In genomic region chr5:169404223-169404622, GRCh38 we compare ENCODE assay signal across 20 cellular contexts.
DNase-seq lines count a peak whose midpoint lies in the region; TF ChIP-seq lines count a peak whose summit lies in the region.
"Had no signal": no experiment of that assay in that cellular context is flagged by ENCODE, and none has a peak within 500 bp of the region (broad histone marks: within the 10 kb centered on the region; RNA-seq: fewer than 3 reads in every experiment).

No MANE protein-coding gene starts in this region.

- no peaks in the 10 kb centered on the region for H3K9me3 Mint-ChIP-seq in activated T-cell treated with anti-CD3 and anti-CD28 coated beads, Interleukin-2, amount 50 U/mL, for 24 hours
- H3K9me3 Mint-ChIP-seq: CD4-positive, alpha-beta T cell had no signal

- H3K36me3 ChIP-seq in GM23248 (ENCODE audit: low read depth) (no peaks in the 10 kb centered on the region), PC-9 (ENCODE audit: low read depth) (no peaks in the 10 kb centered on the region)
- H3K36me3 ChIP-seq: BLaER1, HAP-1 had no signal

- H3K4me1 Mint-ChIP-seq in activated T-cell treated with anti-CD3 and anti-CD28 coated beads, Interleukin-2, amount 50 U/mL, for 24 hours (ENCODE audit: low read depth), result no peaks in the 10 kb centered on the region
- H3K4me1 Mint-ChIP-seq: B cell had no signal

- H3K27ac ChIP-seq in GM23248 (no peak overlapping the region), PC-9 (no peak overlapping the region)
- H3K27ac ChIP-seq: 22Rv1, BLaER1, C4-2B had no signal

- H3K79me2 ChIP-seq in GM23248 (ENCODE audit: insufficient read depth) (no peaks in the 10 kb centered on the region), PC-9 (ENCODE audit: low read depth) (no peaks in the 10 kb centered on the region)

- CTCF ChIA-PET in PC-9 (lab: Charles Lee), result no interaction called here

- no peaks in the 10 kb centered on the region for H3K36me3 Mint-ChIP-seq in activated T-cell treated with anti-CD3 and anti-CD28 coated beads, Interleukin-2, amount 50 U/mL, for 24 hours (ENCODE audit: low read depth)

- no peaks in the 10 kb centered on the region for H3K9me2 ChIP-seq in GM23248 (ENCODE audit: insufficient read depth)
- H3K9me2 ChIP-seq in PC-9 (ENCODE audit: insufficient read depth), result no peaks in the 10 kb centered on the region

- POLR2A ChIA-PET in PC-9 (lab: Charles Lee; ENCODE audit: unreplicated experiment), result no interaction called here

- H3K4me2 ChIP-seq in GM23248 (ENCODE audit: unreplicated experiment), result no peak overlapping the region
- no peak overlapping the region for H3K4me2 ChIP-seq in PC-9
- H3K4me2 ChIP-seq: BLaER1 had no signal

- H3K27me3 Mint-ChIP-seq in activated T-cell treated with anti-CD3 and anti-CD28 coated beads, Interleukin-2, amount 50 U/mL, for 24 hours, result peaks cover 8% of the 10 kb centered on the region

- BruUV-seq in PC-9 (replicated peaks; lab: Mats Ljungman, UMichigan), result no TSS peak

- H2AFZ ChIP-seq in GM23248 (peak overlapping the region; percentile 45), PC-9 (no peak overlapping the region)

- H4K20me1 ChIP-seq in GM23248 (ENCODE audit: insufficient read depth) (no peaks in the 10 kb centered on the region), PC-9 (ENCODE audit: insufficient read depth) (no peaks in the 10 kb centered on the region)
- H4K20me1 ChIP-seq: BLaER1 had no signal

- H3K4me3 ChIP-seq in GM23248 (no peak overlapping the region), fibroblast of mammary gland (ENCODE audit: control insufficient read depth, low read depth, low read length) (no peak overlapping the region), PC-9 (no peak overlapping the region)
- H3K4me3 ChIP-seq: BLaER1, HAP-1 had no signal

- H3K27me3 ChIP-seq in GM23248 (replicated peaks; ENCODE audit: insufficient read depth) (no peaks in the 10 kb centered on the region), PC-9 (ENCODE audit: insufficient read depth, low read depth) (no peaks in the 10 kb centered on the region)
- H3K27me3 ChIP-seq: BLaER1 had no signal

- H3K9me3 ChIP-seq in GM23248 (ENCODE audit: low read depth) (no peaks in the 10 kb centered on the region), PC-9 (ENCODE audit: insufficient read depth, low read depth) (no peaks in the 10 kb centered on the region)
- H3K9me3 ChIP-seq: BLaER1, HAP-1 had no signal

- H3F3A ChIP-seq in GM23248 (ENCODE audit: insufficient read depth), result peaks cover 7% of the 10 kb centered on the region; the same call in 1 of the 2 replicates
- H3F3A ChIP-seq in PC-9 (ENCODE audit: insufficient read depth, low read depth), result no peaks in the 10 kb centered on the region

- no peak overlapping the region for H3K9ac ChIP-seq in GM23248
- H3K9ac ChIP-seq: BLaER1 had no signal

- no peak for TF ChIP-seq CTCF in fibroblast of mammary gland (conservative IDR thresholded peaks at IDR 0.05; ENCODE audit: control insufficient read depth, insufficient read depth, low read depth, low read length)
- no peak for TF ChIP-seq CTCF in PC-9 (conservative IDR thresholded peaks at IDR 0.05)

- intact Hi-C loops in PC-9 (cut with micrococcal nuclease; ENCODE audit: unreplicated experiment), result no loop called here

- H3K4me3 Mint-ChIP-seq in activated T-cell treated with anti-CD3 and anti-CD28 coated beads, Interleukin-2, amount 50 U/mL, for 24 hours, result no peak overlapping the region
- H3K4me3 Mint-ChIP-seq: B cell; CD4-positive, alpha-beta T cell had no signal

- 46% methylated on average over 3 of the region's 3 CpGs for whole genome bisulfite sequencing in GM23248 (ENCODE audit: low coverage in 1 of 2, low lambda C conversion rate in 2 of 2, missing lambda C conversion rate in 2 of 2), 2 experiments

- DNase-seq in AG08395 (ENCODE audit: low spot score) (peak; percentile 51), EH (ENCODE audit: low read depth) (peak; percentile 10), GM23248 (peak; percentile 64), fibroblast of mammary gland (ENCODE audit: low read depth) (peak; percentile 33), PC-9 (no peak), HK-2 (ENCODE audit: unreplicated experiment) (no peak)
- no peak for DNase-seq in activated T-cell treated with anti-CD3 and anti-CD28 coated beads, Interleukin-2, amount 50 U/mL, for 1 hour
- no peak for DNase-seq in activated T-cell treated with anti-CD3 and anti-CD28 coated beads, Interleukin-2, amount 50 U/mL, for 24 hours
- DNase-seq: Calu3; CD4-positive, alpha-beta T cell; COR-L47; DMS53; DMS79 treated with DMSO at 0.1 percent for 48 hours; GDM1; GOT3 had no signal

- H3K4me1 ChIP-seq in GM23248 (ENCODE audit: insufficient read depth) (peaks cover 17% of the 10 kb centered on the region), PC-9 (replicated peaks; ENCODE audit: insufficient read depth) (no peaks in the 10 kb centered on the region)
- H3K4me1 ChIP-seq: BLaER1, HAP-1 had no signal

- in situ Hi-C loops in GM23248 (cut with MboI), result no loop called here

- no peak overlapping the region for H3K27ac Mint-ChIP-seq in activated T-cell treated with anti-CD3 and anti-CD28 coated beads, Interleukin-2, amount 50 U/mL, for 24 hours
- H3K27ac Mint-ChIP-seq: B cell; CD4-positive, alpha-beta T cell had no signal

Comparison
In these comparisons a context has a peak if more than half of its experiments do, and no peak if none do; other contexts are left out.
1. DNase-seq: peak in AG08395 (single experiment), EH (single experiment), GM23248 (single experiment) and fibroblast of mammary gland (single experiment); none in PC-9 (0 of 2), HK-2 (single experiment), activated T-cell treated with anti-CD3 and anti-CD28 coated beads, Interleukin-2, amount 50 U/mL, for 1 hour (single experiment) and activated T-cell treated with anti-CD3 and anti-CD28 coated beads, Interleukin-2, amount 50 U/mL, for 24 hours (single experiment).